In genomic region chr17:48483471-48484131, GRCh38 we compare ENCODE assay signal across 9 cellular contexts. TPM values are rescaled to one million over a fixed set of nuclear protein-coding genes. Genes with fewer than 3 reads are reported as not detected.
A peak's percentile ranks its signal among the peaks of the same experiment; 100 is the strongest.
DNase-seq lines count a peak whose midpoint lies in the region; ATAC-seq and FAIRE-seq lines count a peak whose summit lies in the region.
"Had no signal": no experiment of that assay in that cellular context is flagged by ENCODE, and none has a peak within 500 bp of the region (broad histone marks: within the 10 kb centered on the region; RNA-seq: fewer than 3 reads in every experiment).

No MANE protein-coding gene starts in this region.

- no peaks in the 10 kb centered on the region for H3K36me3 Mint-ChIP-seq in activated T-helper 1 cell treated with anti-CD3 and anti-CD28 coated beads, Interleukin-12 subunit alpha, Interleukin-12 subunit beta, Interleukin-2, Interleukin-4 antibody, amounts not matched to agents 30 ng/mL and 10 ng/mL and 1 ng/mL, durations not matched to agents 14 hours and 24 hours and 36 hours (ENCODE audit: low read depth)

- FAIRE-seq in GM18507 (lab: Jason Lieb, UNC): peak; percentile 54

- H3K27me3 Mint-ChIP-seq in activated T-helper 1 cell treated with anti-CD3 and anti-CD28 coated beads, Interleukin-12 subunit alpha, Interleukin-12 subunit beta, Interleukin-2, Interleukin-4 antibody, amounts not matched to agents 30 ng/mL and 10 ng/mL and 1 ng/mL, durations not matched to agents 14 hours and 24 hours and 36 hours (ENCODE audit: insufficient read depth): no peaks in the 10 kb centered on the region

- no peak overlapping the region for H2BK120ac ChIP-seq in mesendoderm (ENCODE audit: low read depth, low read length)

- H3K27ac ChIP-seq in mesendoderm (ENCODE audit: low read depth, low read length): no peak overlapping the region
- H3K27ac ChIP-seq: neutrophil had no signal

- no peaks in the 10 kb centered on the region for H3K79me2 ChIP-seq in mesendoderm (ENCODE audit: control insufficient read depth, insufficient read depth, low read length)

- no peak overlapping the region for H2BK5ac ChIP-seq in mesendoderm (ENCODE audit: low read length)

- H3K4me1 ChIP-seq in mesendoderm (ENCODE audit: control insufficient read depth, low read depth, low read length): no peaks in the 10 kb centered on the region

- no peaks in the 10 kb centered on the region for H3K27me3 ChIP-seq in mesendoderm (ENCODE audit: insufficient read depth, low read length, poor library complexity)

- H3K4me2 ChIP-seq in mesendoderm (ENCODE audit: low read length): no peak overlapping the region

- no CpG with 5 or more reads among the region's 6 CpGs for WGBS in mesendoderm (ENCODE audit: extremely low coverage, insufficient coverage, low lambda C conversion rate)

- H2BK15ac ChIP-seq in mesendoderm (replicated peaks; ENCODE audit: low read depth): no peak overlapping the region

- H3K56ac ChIP-seq in mesendoderm (ENCODE audit: low read length): no peak overlapping the region

- no peak for DNase-seq in GM18507 (ENCODE audit: extremely low spot score, insufficient read length, low read depth)
- peak; percentile 29 for DNase-seq in NCI-H1694 (lab: John Stamatoyannopoulos, UW)
- peak; percentile 40 for DNase-seq in activated T-helper 1 cell treated with anti-CD3 and anti-CD28 coated beads, Interleukin-12 subunit alpha, Interleukin-12 subunit beta, Interleukin-2, Interleukin-4 antibody, amounts not matched to agents 30 ng/mL and 10 ng/mL and 1 ng/mL, durations not matched to agents 14 hours and 24 hours and 36 hours (ENCODE audit: low spot score)
- peak; percentile 47 for DNase-seq in mesendoderm
- no peak for DNase-seq in effector CD4-positive, alpha-beta T cell
- DNase-seq in ureter (ENCODE audit: low spot score): no peak

- H3K23ac ChIP-seq in mesendoderm (ENCODE audit: low read length): no peak overlapping the region

- intact Hi-C loops in activated T-helper 1 cell treated with anti-CD3 and anti-CD28 coated beads, Interleukin-12 subunit alpha, Interleukin-12 subunit beta, Interleukin-2, Interleukin-4 antibody, amounts not matched to agents 30 ng/mL and 10 ng/mL and 1 ng/mL, durations not matched to agents 14 hours and 24 hours and 36 hours (cut with micrococcal nuclease): loop anchor here (1.0 to 5.0 kb wide), 5 partner anchors 8 to 61 kb away; partner anchors contain the start of gene HOXB2

- peak overlapping the region; percentile 37 for H3K4me3 Mint-ChIP-seq in activated T-helper 1 cell treated with anti-CD3 and anti-CD28 coated beads, Interleukin-12 subunit alpha, Interleukin-12 subunit beta, Interleukin-2, Interleukin-4 antibody, amounts not matched to agents 30 ng/mL and 10 ng/mL and 1 ng/mL, durations not matched to agents 14 hours and 24 hours and 36 hours

- peaks cover 46% of the 10 kb centered on the region for H3K4me1 Mint-ChIP-seq in activated T-helper 1 cell treated with anti-CD3 and anti-CD28 coated beads, Interleukin-12 subunit alpha, Interleukin-12 subunit beta, Interleukin-2, Interleukin-4 antibody, amounts not matched to agents 30 ng/mL and 10 ng/mL and 1 ng/mL, durations not matched to agents 14 hours and 24 hours and 36 hours (ENCODE audit: low read depth)

- no peak overlapping the region for H3K4ac ChIP-seq in mesendoderm (ENCODE audit: low read depth, low read length)

- H4K5ac ChIP-seq in mesendoderm (ENCODE audit: low read length): no peak overlapping the region

- H3K9me3 Mint-ChIP-seq in activated T-helper 1 cell treated with anti-CD3 and anti-CD28 coated beads, Interleukin-12 subunit alpha, Interleukin-12 subunit beta, Interleukin-2, Interleukin-4 antibody, amounts not matched to agents 30 ng/mL and 10 ng/mL and 1 ng/mL, durations not matched to agents 14 hours and 24 hours and 36 hours: no peaks in the 10 kb centered on the region

- H3K18ac ChIP-seq in mesendoderm (ENCODE audit: low read length): no peak overlapping the region

- no peak overlapping the region for H4K8ac ChIP-seq in mesendoderm (ENCODE audit: low read depth, low read length)

- H3K36me3 ChIP-seq in mesendoderm (ENCODE audit: control insufficient read depth, insufficient read depth, low read length): no peaks in the 10 kb centered on the region
- H3K36me3 ChIP-seq: neutrophil had no signal

- no peak overlapping the region for H3K9ac ChIP-seq in mesendoderm (ENCODE audit: low read length)

- H3K79me1 ChIP-seq in mesendoderm (ENCODE audit: low read length): no peaks in the 10 kb centered on the region

- H3K27ac Mint-ChIP-seq in activated T-helper 1 cell treated with anti-CD3 and anti-CD28 coated beads, Interleukin-12 subunit alpha, Interleukin-12 subunit beta, Interleukin-2, Interleukin-4 antibody, amounts not matched to agents 30 ng/mL and 10 ng/mL and 1 ng/mL, durations not matched to agents 14 hours and 24 hours and 36 hours: peak overlapping the region; percentile 70

- H2AK5ac ChIP-seq in mesendoderm (ENCODE audit: low read length): no peak overlapping the region

- no peak overlapping the region for H3K4me3 ChIP-seq in mesendoderm (ENCODE audit: low read length)

- ATAC-seq in HG02571 (IDR thresholded peaks at IDR 0.05; ENCODE audit: unreplicated experiment): no peak
- ATAC-seq in GM21737 (IDR thresholded peaks at IDR 0.05; ENCODE audit: unreplicated experiment): no peak

RNA-seq across cellular contexts. Expression of gene HOXB1, which starts 47.2 kb away (rescaled TPM):
- not detected in 2 replicates for total RNA-seq in activated T-helper 1 cell treated with anti-CD3 and anti-CD28 coated beads, Interleukin-12 subunit alpha, Interleukin-12 subunit beta, Interleukin-2, Interleukin-4 antibody, amounts not matched to agents 30 ng/mL and 10 ng/mL and 1 ng/mL, durations not matched to agents 14 hours and 24 hours and 36 hours
- polyA plus RNA-seq in mesendoderm (2013, experiment 1 of 2): 0.17 TPM
- 0.18 TPM for polyA plus RNA-seq in mesendoderm (2013, experiment 2 of 2)
- 0.31 TPM for total RNA-seq in ureter

RNA-seq across cellular contexts. Expression of gene SKAP1, which starts 53.6 kb away (rescaled TPM):
- 48.7 and 51.9 TPM in 2 replicates for total RNA-seq in activated T-helper 1 cell treated with anti-CD3 and anti-CD28 coated beads, Interleukin-12 subunit alpha, Interleukin-12 subunit beta, Interleukin-2, Interleukin-4 antibody, amounts not matched to agents 30 ng/mL and 10 ng/mL and 1 ng/mL, durations not matched to agents 14 hours and 24 hours and 36 hours
- 0.04 TPM for polyA plus RNA-seq in mesendoderm (2013, experiment 1 of 2)
- not detected for polyA plus RNA-seq in mesendoderm (2013, experiment 2 of 2)
- 25.4 TPM for total RNA-seq in ureter

Comparison
In these comparisons a context has a peak if more than half of its experiments do, and no peak if none do; other contexts are left out.
1. DNase-seq: peak in NCI-H1694 (single experiment), activated T-helper 1 cell treated with anti-CD3 and anti-CD28 coated beads, Interleukin-12 subunit alpha, Interleukin-12 subunit beta, Interleukin-2, Interleukin-4 antibody, amounts not matched to agents 30 ng/mL and 10 ng/mL and 1 ng/mL, durations not matched to agents 14 hours and 24 hours and 36 hours (single experiment) and mesendoderm (single experiment); none in GM18507 (single experiment), effector CD4-positive, alpha-beta T cell (single experiment) and ureter (single experiment).